Comparison of ENCODE assay signal across 15 cellular contexts in genomic region chr2:196990092-196990491, GRCh38.
DNase-seq lines count a peak whose midpoint lies in the region; ATAC-seq and TF ChIP-seq lines count a peak whose summit lies in the region.
"Had no signal": no experiment of that assay in that cellular context is flagged by ENCODE, and none has a peak within 500 bp of the region (broad histone marks: within the 10 kb centered on the region; RNA-seq: fewer than 3 reads in every experiment).

No MANE protein-coding gene starts in this region.

- no peak for DNase-seq in activated CD4-positive, alpha-beta T cell treated with anti-CD3 and anti-CD28 coated beads for 36 hours
- DNase-seq in activated CD4-positive, alpha-beta T cell treated with anti-CD3 and anti-CD28 coated beads, Interleukin-2, amount 50 U/mL, for 4 hours: no peak
- no peak for DNase-seq in activated T-helper 2 cell treated with anti-CD3 and anti-CD28 coated beads, Interferon-gamma antibody, Interleukin-2, Interleukin-4, amounts not matched to agents 10 μg/mL and 5 μg/mL and 100 μg/mL, durations not matched to agents 14 hours and 24 hours and 36 hours (ENCODE audit: low spot score)
- no peak for DNase-seq in natural killer cell treated with Interleukin-12 subunit alpha and Interleukin-12 subunit beta and Interleukin-15 and Interleukin-18, amount 100 ng/mL, for 72 hours (ENCODE audit: low spot score)
- DNase-seq in smooth muscle cell (lab: John Stamatoyannopoulos, UW; ENCODE audit: unreplicated experiment): no peak
- DNase-seq: amniotic stem cell; mesenchymal stem cell; NCI-H1436; NCI-H345; NK-92 treated with Interleukin-12 subunit alpha and Interleukin-12 subunit beta, amount 100 ng/mL, for 24 hours; stimulated activated CD4-positive, alpha-beta T cell treated with anti-CD3 and anti-CD28 coated beads, Interleukin-15, amount 100 ng/mL, for 24 hours had no signal

- WGBS in smooth muscle cell (ENCODE audit: low lambda C conversion rate): 100% methylated on average over 1 of the region's 1 CpG

- H3F3A ChIP-seq in smooth muscle cell (ENCODE audit: low read depth): peaks cover 6% of the 10 kb centered on the region

- no peak for ATAC-seq in activated CD4-positive, alpha-beta T cell treated with anti-CD3 and anti-CD28 coated beads for 36 hours
- no peak for ATAC-seq in natural killer cell treated with Interleukin-12 subunit alpha and Interleukin-12 subunit beta and Interleukin-15 and Interleukin-18, amount 100 ng/mL, for 72 hours
- no peak for ATAC-seq in SK-N-SH treated with all-trans-retinoic acid at 6 μM for 48 hours
- ATAC-seq in HG02571 (IDR thresholded peaks at IDR 0.05; ENCODE audit: unreplicated experiment): no peak
- ATAC-seq: HCT116 had no signal

- peaks cover 63% of the 10 kb centered on the region for H3K4me1 Mint-ChIP-seq in activated CD4-positive, alpha-beta T cell treated with anti-CD3 and anti-CD28 coated beads for 36 hours
- peaks cover 12 to 24% (median 12%) of the 10 kb centered on the region in 3 donors for H3K4me1 Mint-ChIP-seq in IgD-negative memory B cell
- H3K4me1 Mint-ChIP-seq in activated T-helper 2 cell treated with anti-CD3 and anti-CD28 coated beads, Interferon-gamma antibody, Interleukin-2, Interleukin-4, amounts not matched to agents 10 μg/mL and 5 μg/mL and 100 μg/mL, durations not matched to agents 14 hours and 24 hours and 36 hours (ENCODE audit: low read depth): peaks cover 54% of the 10 kb centered on the region
- peaks cover 31 to 55% of the 10 kb centered on the region in 2 donors for H3K4me1 Mint-ChIP-seq in natural killer cell treated with Interleukin-12 subunit alpha and Interleukin-12 subunit beta and Interleukin-15 and Interleukin-18, amount 100 ng/mL, for 72 hours (ENCODE audit: low read depth in 2 of 2)

- peaks cover 7% of the 10 kb centered on the region for H3K9me3 Mint-ChIP-seq in activated CD4-positive, alpha-beta T cell treated with anti-CD3 and anti-CD28 coated beads for 36 hours (ENCODE audit: low read depth)
- H3K9me3 Mint-ChIP-seq in IgD-negative memory B cell: peaks cover 0 to 5% (median 0%) of the 10 kb centered on the region in 3 donors
- H3K9me3 Mint-ChIP-seq in activated T-helper 2 cell treated with anti-CD3 and anti-CD28 coated beads, Interferon-gamma antibody, Interleukin-2, Interleukin-4, amounts not matched to agents 10 μg/mL and 5 μg/mL and 100 μg/mL, durations not matched to agents 14 hours and 24 hours and 36 hours: peaks cover 6% of the 10 kb centered on the region
- H3K9me3 Mint-ChIP-seq in natural killer cell treated with Interleukin-12 subunit alpha and Interleukin-12 subunit beta and Interleukin-15 and Interleukin-18, amount 100 ng/mL, for 72 hours: no peaks in the 10 kb centered on the region

- H3K4me2 ChIP-seq in smooth muscle cell: no peak overlapping the region

- H3K9ac ChIP-seq in smooth muscle cell (ENCODE audit: low read depth): no peak overlapping the region

- TF ChIP-seq CTCF in smooth muscle cell (IDR thresholded peaks at IDR 0.05; ENCODE audit: borderline replicate concordance, insufficient read depth, poor library complexity, severe bottlenecking): no peak

- H3K4me3 ChIP-seq in smooth muscle cell: no peak overlapping the region

- CTCF ChIA-PET in activated CD4-positive, alpha-beta T cell treated with anti-CD3 and anti-CD28 coated beads for 36 hours (lab: Charles Lee): interaction anchor here (0.5 to 3.9 kb wide), 5 partner anchors 21 to 167 kb away, joined by 3 to 16 read pairs (median 4); no protein-coding TSS in a partner anchor

- H3K27me3 ChIP-seq in smooth muscle cell (ENCODE audit: low read depth): no peaks in the 10 kb centered on the region

- peaks cover 58% of the 10 kb centered on the region for H3K36me3 Mint-ChIP-seq in activated CD4-positive, alpha-beta T cell treated with anti-CD3 and anti-CD28 coated beads for 36 hours (ENCODE audit: low read depth)
- H3K36me3 Mint-ChIP-seq in IgD-negative memory B cell: peaks cover 13% of the 10 kb centered on the region
- peaks cover 80% of the 10 kb centered on the region for H3K36me3 Mint-ChIP-seq in activated T-helper 2 cell treated with anti-CD3 and anti-CD28 coated beads, Interferon-gamma antibody, Interleukin-2, Interleukin-4, amounts not matched to agents 10 μg/mL and 5 μg/mL and 100 μg/mL, durations not matched to agents 14 hours and 24 hours and 36 hours (ENCODE audit: low read depth)
- H3K36me3 Mint-ChIP-seq in natural killer cell treated with Interleukin-12 subunit alpha and Interleukin-12 subunit beta and Interleukin-15 and Interleukin-18, amount 100 ng/mL, for 72 hours: peaks cover 41% of the 10 kb centered on the region

- intact Hi-C loops in activated CD4-positive, alpha-beta T cell treated with anti-CD3 and anti-CD28 coated beads for 36 hours (cut with DNase I, micrococcal nuclease): loop anchor here in 1 of 2 experiments (2.0 kb wide), 1 partner anchor 191 kb away; the partner anchor contains the start of gene GTF3C3
- intact Hi-C loops in activated T-helper 2 cell treated with anti-CD3 and anti-CD28 coated beads, Interferon-gamma antibody, Interleukin-2, Interleukin-4, amounts not matched to agents 10 μg/mL and 5 μg/mL and 100 μg/mL, durations not matched to agents 14 hours and 24 hours and 36 hours (cut with micrococcal nuclease): no loop called here

- no peaks in the 10 kb centered on the region for H4K20me1 ChIP-seq in smooth muscle cell (ENCODE audit: low read depth)

- H3K27ac Mint-ChIP-seq in activated CD4-positive, alpha-beta T cell treated with anti-CD3 and anti-CD28 coated beads for 36 hours: peak overlapping the region; percentile 98
- peak overlapping the region in 2 of 3 donors; percentile 71 for H3K27ac Mint-ChIP-seq in IgD-negative memory B cell
- H3K27ac Mint-ChIP-seq in activated T-helper 2 cell treated with anti-CD3 and anti-CD28 coated beads, Interferon-gamma antibody, Interleukin-2, Interleukin-4, amounts not matched to agents 10 μg/mL and 5 μg/mL and 100 μg/mL, durations not matched to agents 14 hours and 24 hours and 36 hours: peak overlapping the region; percentile 86
- H3K27ac Mint-ChIP-seq in natural killer cell treated with Interleukin-12 subunit alpha and Interleukin-12 subunit beta and Interleukin-15 and Interleukin-18, amount 100 ng/mL, for 72 hours: peak overlapping the region; percentile 81 to 94

- H3K27ac ChIP-seq in smooth muscle cell (ENCODE audit: low read depth): no peak overlapping the region

- no peaks in the 10 kb centered on the region for H3K27me3 Mint-ChIP-seq in activated CD4-positive, alpha-beta T cell treated with anti-CD3 and anti-CD28 coated beads for 36 hours
- H3K27me3 Mint-ChIP-seq in IgD-negative memory B cell: no peaks in the 10 kb centered on the region
- no peaks in the 10 kb centered on the region for H3K27me3 Mint-ChIP-seq in activated T-helper 2 cell treated with anti-CD3 and anti-CD28 coated beads, Interferon-gamma antibody, Interleukin-2, Interleukin-4, amounts not matched to agents 10 μg/mL and 5 μg/mL and 100 μg/mL, durations not matched to agents 14 hours and 24 hours and 36 hours (ENCODE audit: low read depth)
- H3K27me3 Mint-ChIP-seq in natural killer cell treated with Interleukin-12 subunit alpha and Interleukin-12 subunit beta and Interleukin-15 and Interleukin-18, amount 100 ng/mL, for 72 hours: no peaks in the 10 kb centered on the region

- H3K9me3 ChIP-seq in smooth muscle cell (replicated peaks; ENCODE audit: low read depth): no peaks in the 10 kb centered on the region

- H3K36me3 ChIP-seq in smooth muscle cell (ENCODE audit: low read depth): no peaks in the 10 kb centered on the region

- no peak overlapping the region for H3K4me3 Mint-ChIP-seq in activated CD4-positive, alpha-beta T cell treated with anti-CD3 and anti-CD28 coated beads for 36 hours
- H3K4me3 Mint-ChIP-seq in IgD-negative memory B cell: no peak overlapping the region
- H3K4me3 Mint-ChIP-seq in activated T-helper 2 cell treated with anti-CD3 and anti-CD28 coated beads, Interferon-gamma antibody, Interleukin-2, Interleukin-4, amounts not matched to agents 10 μg/mL and 5 μg/mL and 100 μg/mL, durations not matched to agents 14 hours and 24 hours and 36 hours (ENCODE audit: low read depth): no peak overlapping the region
- peak overlapping the region; percentile 36 for H3K4me3 Mint-ChIP-seq in natural killer cell treated with Interleukin-12 subunit alpha and Interleukin-12 subunit beta and Interleukin-15 and Interleukin-18, amount 100 ng/mL, for 72 hours

- no peak overlapping the region for H2AFZ ChIP-seq in smooth muscle cell (ENCODE audit: low read depth)

- POLR2A ChIA-PET in activated CD4-positive, alpha-beta T cell treated with anti-CD3 and anti-CD28 coated beads for 36 hours (lab: Charles Lee): interaction anchor here (1.0 to 1.4 kb wide), 3 partner anchors 28 to 190 kb away, joined by 3 to 5 read pairs (median 4); partner anchors contain the start of gene GTF3C3

- no peaks in the 10 kb centered on the region for H3K79me2 ChIP-seq in smooth muscle cell (ENCODE audit: low read depth)

- peaks cover 33% of the 10 kb centered on the region for H3K4me1 ChIP-seq in smooth muscle cell (ENCODE audit: low read depth)

TF ChIP-seq in SK-N-SH treated with all-trans-retinoic acid at 6 μM for 48 hours, 23 proteins besides CTCF, POLR2A, EP300 and RAD21:
- no peak for TF ChIP-seq TSHZ2 (CRISPR knock-in tag; IDR thresholded peaks at IDR 0.05)
- no peak for TF ChIP-seq RARB (CRISPR knock-in tag; IDR thresholded peaks at IDR 0.05)
- no peak for TF ChIP-seq ZNF70 (CRISPR knock-in tag; IDR thresholded peaks at IDR 0.05)
- TF ChIP-seq ZC3H10 (CRISPR knock-in tag; IDR thresholded peaks at IDR 0.05): no peak
- TF ChIP-seq SNAI2 (CRISPR knock-in tag; IDR thresholded peaks at IDR 0.05): no peak
